11 cellular contexts compared by ENCODE assay signal in the genomic region with DNA sequence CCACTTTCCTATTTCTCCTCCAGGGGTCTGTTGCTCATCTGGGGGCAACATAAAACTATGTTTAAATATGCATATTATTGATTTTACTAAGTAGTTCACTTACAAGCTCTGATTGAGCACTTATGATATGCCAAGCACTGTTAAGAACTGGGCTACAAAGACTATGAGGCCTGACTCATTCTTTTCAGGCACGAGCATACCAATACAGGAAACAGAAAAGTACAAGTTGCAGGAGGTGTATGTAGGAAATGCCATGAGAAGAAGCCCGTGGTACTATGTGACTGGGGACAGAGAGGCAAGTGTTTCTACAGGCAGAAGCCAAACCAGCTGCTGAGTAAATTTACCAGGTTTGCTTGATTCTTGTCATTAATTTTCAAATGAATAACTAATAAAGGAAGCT.
DNase-seq lines count a peak whose midpoint lies in the region; ATAC-seq and TF ChIP-seq lines count a peak whose summit lies in the region.
"Had no signal": no experiment of that assay in that cellular context is flagged by ENCODE, and none has a peak within 500 bp of the region (broad histone marks: within the 10 kb centered on the region; RNA-seq: fewer than 3 reads in every experiment).

No MANE protein-coding gene starts in this region.

- H3K27me3 ChIP-seq in GM23248 (replicated peaks; ENCODE audit: insufficient read depth) (no peaks in the 10 kb centered on the region), left ventricle myocardium inferior (ENCODE audit: low read depth) (no peaks in the 10 kb centered on the region)
- H3K27me3 ChIP-seq: heart right ventricle had no signal

- H3K4me1 ChIP-seq in GM23248 (ENCODE audit: insufficient read depth) (peaks cover 26% of the 10 kb centered on the region), left ventricle myocardium inferior (no peaks in the 10 kb centered on the region)
- H3K4me1 ChIP-seq: heart right ventricle had no signal

- H3K9ac ChIP-seq in GM23248: peak overlapping the region; percentile 33; the same call in 1 of the 2 replicates

- no peak for TF ChIP-seq POLR2A in erythroblast (IDR thresholded peaks at IDR 0.05; ENCODE audit: low read length)

- no peak overlapping the region for H2AFZ ChIP-seq in GM23248

- no peak for TF ChIP-seq CTCF in left ventricle myocardium inferior (IDR thresholded peaks at IDR 0.05; ENCODE audit: borderline replicate concordance)

- WGBS in GM23248 (ENCODE audit: low coverage in 1 of 2, low lambda C conversion rate in 2 of 2, missing lambda C conversion rate in 2 of 2), 2 experiments: 0% methylated on average over 2 of the region's 2 CpGs

- H3K4me3 ChIP-seq in GM23248 (no peak overlapping the region), left ventricle myocardium inferior (no peak overlapping the region)
- H3K4me3 ChIP-seq: heart right ventricle had no signal

- no peaks in the 10 kb centered on the region for H3K79me2 ChIP-seq in GM23248 (ENCODE audit: insufficient read depth)

- peak; percentile 82 for DNase-seq in GM23248
- peak; percentile 73 for DNase-seq in fibroblast of peridontal ligament (ENCODE audit: extremely low read depth)
- DNase-seq in erythroblast (lab: John Stamatoyannopoulos, UW): no peak
- DNase-seq in NCI-H146 (lab: John Stamatoyannopoulos, UW): no peak
- no peak for DNase-seq in left ventricle myocardium inferior
- DNase-seq: heart right ventricle, retina had no signal

- ATAC-seq in GM18498 (IDR thresholded peaks at IDR 0.05; ENCODE audit: unreplicated experiment) (peak; percentile 86), HG03575 (IDR thresholded peaks at IDR 0.05; ENCODE audit: extremely low read depth, insufficient number of reproducible peaks, low FRiP score, unreplicated experiment) (peak; percentile 60), GM19328 (IDR thresholded peaks at IDR 0.05; ENCODE audit: unreplicated experiment) (no peak)
- ATAC-seq: heart right ventricle had no signal

- H3K4me2 ChIP-seq in GM23248 (ENCODE audit: unreplicated experiment): peak overlapping the region; percentile 59

- H3F3A ChIP-seq in GM23248 (ENCODE audit: insufficient read depth): peaks cover 34% of the 10 kb centered on the region

- H3K36me3 ChIP-seq in GM23248 (ENCODE audit: low read depth) (no peaks in the 10 kb centered on the region), left ventricle myocardium inferior (no peaks in the 10 kb centered on the region)
- H3K36me3 ChIP-seq: heart right ventricle had no signal

- in situ Hi-C loops in GM23248 (cut with MboI): no loop called here

- intact Hi-C loops in left ventricle myocardium inferior (cut with micrococcal nuclease): no loop called here

- no peaks in the 10 kb centered on the region for H4K20me1 ChIP-seq in GM23248 (ENCODE audit: insufficient read depth)

- H3K9me2 ChIP-seq in GM23248 (ENCODE audit: insufficient read depth): no peaks in the 10 kb centered on the region

- H3K27ac ChIP-seq in GM23248 (peak overlapping the region; percentile 84), left ventricle myocardium inferior (replicated peaks) (no peak overlapping the region)
- H3K27ac ChIP-seq: heart right ventricle, HL-60 had no signal

- no peaks in the 10 kb centered on the region for H3K9me3 ChIP-seq in GM23248 (ENCODE audit: low read depth)
- H3K9me3 ChIP-seq in left ventricle myocardium inferior (replicated peaks): no peaks in the 10 kb centered on the region
- H3K9me3 ChIP-seq: heart right ventricle had no signal

Comparison
In these comparisons a context has a peak if more than half of its experiments do, and no peak if none do; other contexts are left out.
1. DNase-seq: peak in GM23248 (single experiment) and fibroblast of peridontal ligament (single experiment); none in erythroblast (0 of 2), NCI-H146 (single experiment) and left ventricle myocardium inferior (single experiment).